Comparison of ENCODE assay signal across 12 cellular contexts in genomic region chr6:149015224-149015876, GRCh38.
DNase-seq lines count a peak whose midpoint lies in the region; ATAC-seq, FAIRE-seq and TF ChIP-seq lines count a peak whose summit lies in the region.
"Had no signal": no experiment of that assay in that cellular context is flagged by ENCODE, and none has a peak within 500 bp of the region (broad histone marks: within the 10 kb centered on the region; RNA-seq: fewer than 3 reads in every experiment).

No MANE protein-coding gene starts in this region.

- H3K79me1 ChIP-seq in H1 (ENCODE audit: low read depth, low read length) (no peaks in the 10 kb centered on the region), mesenchymal stem cell (replicated peaks; ENCODE audit: low read length, poor library complexity, severe bottlenecking) (no peaks in the 10 kb centered on the region)

- H2BK20ac ChIP-seq in H1 (ENCODE audit: low read length): peak overlapping the region; percentile 98

- H3F3A ChIP-seq in PC-3 (ENCODE audit: low read length, unreplicated experiment): no peaks in the 10 kb centered on the region

- TF ChIP-seq POLR2A in H1 (IDR thresholded peaks at IDR 0.05; ENCODE audit: control extremely low read depth in 1 of 2, low read depth in 2 of 2, low read length in 2 of 2): no peak

- no peak for TF ChIP-seq RAD21 in H1 (IDR thresholded peaks at IDR 0.05 in 1 of 2, conservative IDR thresholded peaks at IDR 0.05 in 1 of 2; ENCODE audit: low read depth in 2 of 2, low read length in 2 of 2)

- POLR2A ChIA-PET in PC-3 (lab: Charles Lee; ENCODE audit: unreplicated experiment) (no interaction called here), H1 (lab: Charles Lee; ENCODE audit: partially characterized antibody) (interaction anchor here (1.0 to 1.8 kb wide), 7 partner anchors 10 to 370 kb away, joined by 3 to 6 read pairs (median 3); no protein-coding TSS in a partner anchor)

- intact Hi-C loops in PC-3 (cut with micrococcal nuclease): no loop called here
- intact Hi-C loops in posterior cingulate gyrus (cut with DNase I): no loop called here

- H3K36me3 ChIP-seq in PC-3 (ENCODE audit: low read depth, low read length) (no peaks in the 10 kb centered on the region), H1 (ENCODE audit: control insufficient read depth in 2 of 4, insufficient read depth in 4 of 4, low read length in 3 of 4) (peaks cover 2 to 10% (median 7%) of the 10 kb centered on the region in 4 experiments; a peak in 4 of 8 replicates), mesenchymal stem cell (ENCODE audit: control insufficient read depth in 1 of 2, insufficient read depth in 2 of 2, low read depth in 1 of 2, low read length in 2 of 2) (peaks cover 0 to 7% of the 10 kb centered on the region in 2 experiments)

- H2BK5ac ChIP-seq in H1 (ENCODE audit: low read depth, low read length): peak overlapping the region; percentile 96; the same call in 1 of the 2 replicates
- H2BK5ac ChIP-seq in mesenchymal stem cell (ENCODE audit: low read depth, low read length, poor library complexity, severe bottlenecking): no peak overlapping the region

- H3K79me2 ChIP-seq in PC-3 (ENCODE audit: low read length) (no peaks in the 10 kb centered on the region), H1 (ENCODE audit: control insufficient read depth in 1 of 2, insufficient read depth in 2 of 2, low read length in 2 of 2) (no peaks in the 10 kb centered on the region; a peak in 1 of 4 replicates)

- no peaks in the 10 kb centered on the region for H3K9me3 ChIP-seq in PC-3 (ENCODE audit: low read length)
- H3K9me3 ChIP-seq in H1 (ENCODE audit: insufficient read depth in 2 of 2, low read depth in 1 of 2, low read length in 1 of 2): no peaks in the 10 kb centered on the region
- H3K9me3 ChIP-seq in mesenchymal stem cell (ENCODE audit: control insufficient read depth, low read length): no peaks in the 10 kb centered on the region

- TF ChIP-seq CTCF in PC-3 (conservative IDR thresholded peaks at IDR 0.05; ENCODE audit: low read depth, low read length): no peak
- TF ChIP-seq CTCF in H1 (IDR thresholded peaks at IDR 0.05; ENCODE audit: control extremely low read depth in 1 of 3, insufficient read depth in 1 of 3, low read depth in 1 of 3, low read length in 3 of 3): no peak

- H2AFZ ChIP-seq in PC-3 (ENCODE audit: low read length) (no peak overlapping the region), H1 (ENCODE audit: low read length) (no peak overlapping the region), mesenchymal stem cell (ENCODE audit: low read depth, low read length) (no peak overlapping the region)

- no peak overlapping the region for H4K8ac ChIP-seq in H1 (ENCODE audit: extremely low read depth, insufficient read depth, low read length)
- no peak overlapping the region for H4K8ac ChIP-seq in mesenchymal stem cell (ENCODE audit: low read length)

- no peak overlapping the region for H4K5ac ChIP-seq in H1 (ENCODE audit: insufficient read length, low read depth, low read length)

- WGBS in H1 (ENCODE audit: extremely low coverage in 1 of 2, insufficient coverage in 1 of 2, insufficient read length in 1 of 2, insufficient replicate concordance in 2 of 2, low coverage in 1 of 2, low lambda C conversion rate in 2 of 2, missing lambda C conversion rate in 1 of 2), 2 experiments: 78% methylated on average over 5 of the region's 5 CpGs; no CpG with 5 or more reads in 1 of the 2 experiments
- 81% methylated on average over 4 of the region's 5 CpGs for WGBS in mesenchymal stem cell

- peak overlapping the region; percentile 63; the same call in 1 of the 2 replicates for H2BK15ac ChIP-seq in H1 (ENCODE audit: low read length)
- no peak overlapping the region for H2BK15ac ChIP-seq in mesenchymal stem cell (ENCODE audit: low read depth, poor library complexity, severe bottlenecking)

- H4K91ac ChIP-seq in H1 (replicated peaks; ENCODE audit: insufficient read length, low read length): peak overlapping the region; percentile 97
- no peak overlapping the region for H4K91ac ChIP-seq in mesenchymal stem cell (ENCODE audit: low read length)

- 0 out of 2 replicates have a peak overlapping the region, but pooled peaks have one; percentile 66 for H2AK5ac ChIP-seq in H1 (ENCODE audit: low read depth, low read length)
- H2AK5ac ChIP-seq in mesenchymal stem cell (ENCODE audit: low read length, severe bottlenecking): no peak overlapping the region

- H3K18ac ChIP-seq in H1 (ENCODE audit: extremely low read depth, low read length) (no peak overlapping the region), mesenchymal stem cell (ENCODE audit: low read depth in 1 of 2, low read length in 2 of 2) (no peak overlapping the region)

- H4K20me1 ChIP-seq in PC-3 (ENCODE audit: low read length) (no peaks in the 10 kb centered on the region), H1 (replicated peaks in 1 of 2; ENCODE audit: control insufficient read depth in 1 of 2, insufficient read depth in 2 of 2, low read length in 2 of 2) (no peaks in the 10 kb centered on the region)

- no peak overlapping the region for H3K23ac ChIP-seq in H1 (ENCODE audit: insufficient read length)
- H3K23ac ChIP-seq in mesenchymal stem cell (ENCODE audit: low read length in 2 of 2): peak overlapping the region in 1 of 2 experiments; percentile 61

- CTCF ChIA-PET in PC-3 (lab: Charles Lee): no interaction called here
- CTCF ChIA-PET in H1 (lab: Charles Lee; ENCODE audit: partially characterized antibody): interaction anchor here (0.5 to 7.1 kb wide), 3 partner anchors 12 to 1056 kb away, joined by 3 to 52 read pairs (median 3); no protein-coding TSS in a partner anchor

- ATAC-seq in PC-3 (no peak), GM18517 (IDR thresholded peaks at IDR 0.05; ENCODE audit: unreplicated experiment) (no peak)
- ATAC-seq: activated CD4-positive, CD25-positive, alpha-beta regulatory T cell treated with anti-CD3 and anti-CD28 coated beads, Interleukin-2, amount 50 U/mL, for 24 hours had no signal

- H3K27ac ChIP-seq in PC-3 (ENCODE audit: low read length) (peak overlapping the region; percentile 34), H1 (ENCODE audit: low read depth, low read length) (0 out of 2 replicates have a peak overlapping the region, but pooled peaks have one; percentile 25), mesenchymal stem cell (ENCODE audit: low read length, poor library complexity, severe bottlenecking) (peak overlapping the region; percentile 75)

- H3K4me3 ChIP-seq in PC-3 (ENCODE audit: low read length) (no peak overlapping the region), H1 (ENCODE audit: extremely low read depth in 1 of 4, insufficient read depth in 2 of 4, low read depth in 3 of 4, low read length in 4 of 4) (peak overlapping the region in 1 of 4 experiments; percentile 29; a peak in 2 of 8 replicates), mesenchymal stem cell (ENCODE audit: insufficient read depth in 1 of 2, low read depth in 1 of 2, low read length in 2 of 2) (peak overlapping the region in 1 of 2 experiments; percentile 15)

- H3K14ac ChIP-seq in H1 (ENCODE audit: insufficient read length) (no peak overlapping the region), mesenchymal stem cell (ENCODE audit: low read length in 2 of 2) (peak overlapping the region in 1 of 2 experiments; percentile 84)

- no peaks in the 10 kb centered on the region for H3K9me2 ChIP-seq in PC-3 (replicated peaks; ENCODE audit: low read length)

- H3K23me2 ChIP-seq in H1 (ENCODE audit: low read depth, low read length): no peaks in the 10 kb centered on the region

- FAIRE-seq in H1 (lab: Jason Lieb, UNC): no peak
- FAIRE-seq in urothelium cell line (lab: Jason Lieb, UNC): no peak
- FAIRE-seq: frontal cortex had no signal

- H2BK12ac ChIP-seq in H1 (ENCODE audit: low read depth, low read length): peak overlapping the region; percentile 64; the same call in 1 of the 2 replicates
- no peak overlapping the region for H2BK12ac ChIP-seq in mesenchymal stem cell (ENCODE audit: low read length in 2 of 2)

- no peak overlapping the region for H3K56ac ChIP-seq in H1 (replicated peaks; ENCODE audit: insufficient read length, low read depth, low read length)

- DNase-seq in Daoy (ENCODE audit: low read depth) (peak; percentile 80), PC-3 (peak; percentile 27), H1 (ENCODE audit: low read depth in 1 of 2, low spot score in 2 of 2) (no peak), mesenchymal stem cell (peak; percentile 12), urothelium cell line (ENCODE audit: low spot score) (no peak), posterior cingulate gyrus (no peak)
- DNase-seq in activated T-cell treated with anti-CD3 and anti-CD28 coated beads, Interleukin-2, amount 50 U/mL, for 48 hours: no peak
- DNase-seq: stimulated activated CD4-positive, alpha-beta T cell treated with anti-CD3 and anti-CD28 coated beads, Interleukin-2, amount 100 ng/mL, for 48 hours; SW 1271 had no signal

- H3K9ac ChIP-seq in PC-3 (ENCODE audit: low read length): no peak overlapping the region
- H3K9ac ChIP-seq in H1 (replicated peaks in 1 of 4; ENCODE audit: extremely low read depth in 1 of 4, low read depth in 3 of 4, low read length in 3 of 4): no peak overlapping the region
- H3K9ac ChIP-seq in mesenchymal stem cell (ENCODE audit: low read length): peak overlapping the region; percentile 53

- BruUV-seq in PC-3 (replicated peaks; lab: Mats Ljungman, UMichigan): no TSS peak

- H3K27me3 ChIP-seq in PC-3 (ENCODE audit: low read length) (no peaks in the 10 kb centered on the region), H1 (replicated peaks in 1 of 4; ENCODE audit: control insufficient read depth in 3 of 4, extremely low read depth in 1 of 4, insufficient read depth in 3 of 4, low read length in 3 of 4) (no peaks in the 10 kb centered on the region), mesenchymal stem cell (ENCODE audit: control insufficient read depth in 1 of 2, insufficient read depth in 1 of 2, low read length in 2 of 2) (no peaks in the 10 kb centered on the region)

- peak overlapping the region; percentile 49 for H3K4ac ChIP-seq in H1 (replicated peaks; ENCODE audit: insufficient read length, low read depth, low read length)
- H3K4ac ChIP-seq in mesenchymal stem cell (ENCODE audit: low read depth in 1 of 2, low read length in 2 of 2): no peak overlapping the region

- TF ChIP-seq EP300 in H1 (IDR thresholded peaks at IDR 0.05; ENCODE audit: borderline replicate concordance in 1 of 2, low read depth in 2 of 2, low read length in 2 of 2): no peak

- H3K4me2 ChIP-seq in PC-3 (ENCODE audit: low read length) (0 out of 2 replicates have a peak overlapping the region, but pooled peaks have one; percentile 33), H1 (ENCODE audit: insufficient read depth in 1 of 2, low read depth in 2 of 2, low read length in 2 of 2) (peak overlapping the region; percentile 45 to 61; a peak in 3 of 4 replicates), mesenchymal stem cell (ENCODE audit: low read length, poor library complexity, severe bottlenecking) (no peak overlapping the region)

- H2BK120ac ChIP-seq in H1 (replicated peaks; ENCODE audit: low read depth, low read length) (peak overlapping the region; percentile 25), mesenchymal stem cell (ENCODE audit: low read depth, low read length) (no peak overlapping the region)

- peaks cover 48% of the 10 kb centered on the region for H3K4me1 ChIP-seq in PC-3 (ENCODE audit: insufficient read depth, low read length)
- H3K4me1 ChIP-seq in H1 (replicated peaks in 1 of 4; ENCODE audit: control insufficient read depth in 3 of 4, insufficient read depth in 4 of 4, low read length in 3 of 4): peaks cover 7 to 20% (median 13%) of the 10 kb centered on the region in 4 experiments; a peak in 5 of 7 replicates
- H3K4me1 ChIP-seq in mesenchymal stem cell (ENCODE audit: control insufficient read depth, insufficient read depth, low read depth, low read length): peaks cover 14% of the 10 kb centered on the region

Comparison
In these comparisons a context has a peak if more than half of its experiments do, and no peak if none do; other contexts are left out.
1. DNase-seq: peak in Daoy (single experiment), PC-3 (single experiment) and mesenchymal stem cell (single experiment); none in H1 (0 of 2), urothelium cell line (single experiment), posterior cingulate gyrus (0 of 10) and activated T-cell treated with anti-CD3 and anti-CD28 coated beads, Interleukin-2, amount 50 U/mL, for 48 hours (0 of 2).
2. H3K27ac ChIP-seq: peak in every context shown above with its lines; median percentile 75 in mesenchymal stem cell; 34 in PC-3; 25 in H1.